23 cellular contexts compared by ENCODE assay signal in genomic region chr3:81436182-81436581, GRCh38.
DNase-seq lines count a peak whose midpoint lies in the region; ATAC-seq and TF ChIP-seq lines count a peak whose summit lies in the region.
"Had no signal": no experiment of that assay in that cellular context is flagged by ENCODE, and none has a peak within 500 bp of the region (broad histone marks: within the 10 kb centered on the region; RNA-seq: fewer than 3 reads in every experiment).

No MANE protein-coding gene starts in this region.

- H3K9me2 ChIP-seq in GM23338 (ENCODE audit: insufficient read depth), result no peaks in the 10 kb centered on the region
- no peaks in the 10 kb centered on the region for H3K9me2 ChIP-seq in PC-3 (replicated peaks; ENCODE audit: low read length)

- H3K9me3 Mint-ChIP-seq in GM23338, result no peaks in the 10 kb centered on the region
- H3K9me3 Mint-ChIP-seq: HFFc6 had no signal

- H3K79me2 ChIP-seq in GM23338 (replicated peaks; ENCODE audit: insufficient read depth) (no peaks in the 10 kb centered on the region), PC-3 (ENCODE audit: low read length) (no peaks in the 10 kb centered on the region)

- H3F3A ChIP-seq in GM23338 (replicated peaks; ENCODE audit: low read depth), result no peaks in the 10 kb centered on the region
- no peaks in the 10 kb centered on the region for H3F3A ChIP-seq in PC-3 (ENCODE audit: low read length, unreplicated experiment)

- H3K4me3 Mint-ChIP-seq in GM23338, result no peak overlapping the region
- H3K4me3 Mint-ChIP-seq: CD14-positive monocyte; CD4-positive, alpha-beta T cell; CD8-positive, alpha-beta memory T cell; HFFc6 had no signal

- no peaks in the 10 kb centered on the region for H3K27me3 Mint-ChIP-seq in GM23338 (ENCODE audit: insufficient read depth, low read depth, poor library complexity)
- H3K27me3 Mint-ChIP-seq: CD4-positive, alpha-beta T cell; CD8-positive, alpha-beta memory T cell had no signal

- in situ Hi-C loops in KBM-7 (cut with MboI; ENCODE audit: low pct_unique_long_range_greater_than_20kb, low sequenced_read_pairs), result no loop called here

- POLR2A ChIA-PET in PC-3 (lab: Charles Lee; ENCODE audit: unreplicated experiment), result no interaction called here

- no peaks in the 10 kb centered on the region for H3K4me1 Mint-ChIP-seq in GM23338
- H3K4me1 Mint-ChIP-seq: CD8-positive, alpha-beta memory T cell had no signal

- no peaks in the 10 kb centered on the region for H3K36me3 Mint-ChIP-seq in GM23338 (ENCODE audit: low read depth)
- H3K36me3 Mint-ChIP-seq: CD14-positive monocyte; CD8-positive, alpha-beta memory T cell had no signal

- H3K4me1 ChIP-seq in GM23338 (ENCODE audit: insufficient read depth) (no peaks in the 10 kb centered on the region), PC-3 (ENCODE audit: insufficient read depth, low read length) (no peaks in the 10 kb centered on the region)
- H3K4me1 ChIP-seq: A549; BE2C; BLaER1 treated with 17β-estradiol and CSF1 and Interleukin-3, amounts not matched to agents 10 nM and 100 nM had no signal

- no peaks in the 10 kb centered on the region for H3K9me3 ChIP-seq in PC-3 (ENCODE audit: low read length)
- H3K9me3 ChIP-seq: A549; BE2C; BLaER1 treated with 17β-estradiol and CSF1 and Interleukin-3, amounts not matched to agents 10 nM and 100 nM; HAP-1 had no signal

- DNase-seq in GM23338 (ENCODE audit: low spot score) (no peak), PC-3 (no peak), KBM-7 (no peak), MV-4-11 (lab: John Stamatoyannopoulos, UW) (no peak), NCI-H1105 (lab: John Stamatoyannopoulos, UW) (no peak)
- DNase-seq in activated CD4-positive, alpha-beta T cell treated with anti-CD3 and anti-CD28 coated beads for 1 hour, result no peak
- DNase-seq: 8988T; ACHN; AML-193; BE2C; CD4-positive, alpha-beta T cell; CD8-positive, alpha-beta memory T cell; DMS 273 treated with DMSO at 0.1 percent for 48 hours; DMS79; EL; GDM1; GM23248; HFFc6 had no signal

- H3K9ac ChIP-seq in PC-3 (ENCODE audit: low read length), result no peak overlapping the region
- H3K9ac ChIP-seq: BLaER1 treated with 17β-estradiol and CSF1 and Interleukin-3, amounts not matched to agents 10 nM and 100 nM; GM23248 had no signal

- H3K27me3 ChIP-seq in GM23338 (ENCODE audit: insufficient read depth), result no peaks in the 10 kb centered on the region
- no peaks in the 10 kb centered on the region for H3K27me3 ChIP-seq in PC-3 (ENCODE audit: low read length)
- H3K27me3 ChIP-seq: BE2C; BLaER1 treated with 17β-estradiol and CSF1 and Interleukin-3, amounts not matched to agents 10 nM and 100 nM had no signal

- ATAC-seq in GM18867 (IDR thresholded peaks at IDR 0.05; ENCODE audit: unreplicated experiment) (peak; percentile 47), GM23338 (no peak), PC-3 (no peak)
- ATAC-seq: A549 had no signal

- H3K4me3 ChIP-seq in GM23338, result no peak overlapping the region
- H3K4me3 ChIP-seq in PC-3 (ENCODE audit: low read length), result no peak overlapping the region
- H3K4me3 ChIP-seq: A549; BLaER1 treated with 17β-estradiol and CSF1 and Interleukin-3, amounts not matched to agents 10 nM and 100 nM; GM23248; HAP-1 had no signal

- H3K27ac ChIP-seq in GM23338 (ENCODE audit: low read depth) (no peak overlapping the region), PC-3 (ENCODE audit: low read length) (no peak overlapping the region)
- H3K27ac ChIP-seq: A549; BLaER1 treated with 17β-estradiol and CSF1 and Interleukin-3, amounts not matched to agents 10 nM and 100 nM; GM23248 had no signal

- H3K27ac Mint-ChIP-seq in GM23338, result no peak overlapping the region
- H3K27ac Mint-ChIP-seq: CD14-positive monocyte; CD4-positive, alpha-beta T cell; CD8-positive, alpha-beta memory T cell; HFFc6 had no signal

- no peaks in the 10 kb centered on the region for H4K20me1 ChIP-seq in GM23338 (replicated peaks; ENCODE audit: insufficient read depth)
- no peaks in the 10 kb centered on the region for H4K20me1 ChIP-seq in PC-3 (ENCODE audit: low read length)
- H4K20me1 ChIP-seq: BLaER1 treated with 17β-estradiol and CSF1 and Interleukin-3, amounts not matched to agents 10 nM and 100 nM had no signal

- peak overlapping the region; percentile 40; the same call in 1 of the 2 replicates for H2AFZ ChIP-seq in GM23338
- H2AFZ ChIP-seq in PC-3 (ENCODE audit: low read length), result 0 out of 2 replicates have a peak overlapping the region, but pooled peaks have one; percentile 17
- H2AFZ ChIP-seq: GM23248 had no signal

- no TSS peak for BruUV-seq in PC-3 (replicated peaks; lab: Mats Ljungman, UMichigan)

- intact Hi-C loops in PC-3 (cut with micrococcal nuclease), result no loop called here

- H3K36me3 ChIP-seq in GM23338 (ENCODE audit: insufficient read depth) (no peaks in the 10 kb centered on the region), PC-3 (ENCODE audit: low read depth, low read length) (no peaks in the 10 kb centered on the region)
- H3K36me3 ChIP-seq: BE2C; BLaER1 treated with 17β-estradiol and CSF1 and Interleukin-3, amounts not matched to agents 10 nM and 100 nM; HAP-1 had no signal

- CTCF ChIA-PET in PC-3 (lab: Charles Lee), result no interaction called here

- TF ChIP-seq CTCF in GM23338 (conservative IDR thresholded peaks at IDR 0.05; ENCODE audit: low read depth in 2 of 2), result no peak
- TF ChIP-seq CTCF in PC-3 (conservative IDR thresholded peaks at IDR 0.05; ENCODE audit: low read depth, low read length), result no peak

- H3K4me2 ChIP-seq in GM23338 (no peak overlapping the region), PC-3 (ENCODE audit: low read length) (no peak overlapping the region)
- H3K4me2 ChIP-seq: A549; BLaER1 treated with 17β-estradiol and CSF1 and Interleukin-3, amounts not matched to agents 10 nM and 100 nM had no signal

TF ChIP-seq in GM23338, 12 proteins besides CTCF, POLR2A, EP300 and RAD21 (continues in another document):
- no peak for TF ChIP-seq REST (IDR thresholded peaks at IDR 0.05; ENCODE audit: unreplicated experiment)
- TF ChIP-seq EZH2phosphoT487 (IDR thresholded peaks at IDR 0.05; ENCODE audit: unreplicated experiment), result no peak
- TF ChIP-seq NANOG (IDR thresholded peaks at IDR 0.05; ENCODE audit: borderline replicate concordance), result no peak
- no peak for TF ChIP-seq ZNF331 (CRISPR knock-in tag; IDR thresholded peaks at IDR 0.05; ENCODE audit: low read depth)
- no peak for TF ChIP-seq ZNF114 (CRISPR knock-in tag; IDR thresholded peaks at IDR 0.05)
- TF ChIP-seq ETS1 (IDR thresholded peaks at IDR 0.05), result no peak
